In the genomic region with DNA sequence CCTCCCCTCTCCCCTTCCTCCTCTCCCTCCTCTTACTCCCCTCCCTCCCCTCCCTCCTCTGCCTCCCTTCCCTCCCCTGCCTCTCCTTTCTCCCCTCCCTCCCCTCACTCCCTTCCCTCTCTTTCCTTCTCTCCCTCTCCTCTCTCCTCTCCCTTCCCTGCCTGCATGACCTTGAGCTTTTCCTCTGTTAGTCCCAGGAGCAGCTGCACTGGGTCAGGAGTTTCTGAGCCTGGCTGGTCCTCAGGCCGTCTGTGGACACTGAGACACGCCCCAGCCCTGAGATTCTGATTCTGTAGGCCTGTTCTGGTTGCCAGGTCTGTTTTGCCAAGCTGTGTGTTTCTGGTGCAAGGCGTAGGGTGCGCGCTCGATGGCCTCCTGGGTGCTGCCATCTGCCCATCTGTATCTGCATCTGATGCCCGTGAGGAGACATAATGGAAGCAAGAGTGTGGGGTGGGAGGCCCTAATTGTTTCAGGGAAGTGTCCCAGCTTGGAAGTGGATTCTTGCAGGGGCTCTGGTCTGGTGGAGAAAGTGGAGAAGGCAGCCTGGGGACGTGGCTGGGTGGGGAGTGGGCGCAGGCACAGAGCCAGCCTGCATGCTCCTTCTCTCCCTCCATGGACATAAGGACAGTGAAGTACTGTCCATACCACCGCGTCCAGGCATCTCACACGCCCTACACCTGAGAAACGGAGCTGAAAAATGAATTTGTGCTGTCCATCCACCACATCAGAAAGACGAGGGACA, we compare ENCODE assay signal across 12 cellular contexts.
DNase-seq lines count a peak whose midpoint lies in the region.
"Had no signal": no experiment of that assay in that cellular context is flagged by ENCODE, and none has a peak within 500 bp of the region (broad histone marks: within the 10 kb centered on the region; RNA-seq: fewer than 3 reads in every experiment).

No MANE protein-coding gene starts in this region.

- DNase-seq in NCI-H2171 treated with DMSO at 0.1 percent for 48 hours (lab: John Stamatoyannopoulos, UW) (peak; percentile 63), NCI-H2171 (lab: John Stamatoyannopoulos, UW) (no peak), NCI-H69 (lab: John Stamatoyannopoulos, UW) (peak; percentile 82), posterior vena cava (ENCODE audit: low spot score) (peak; percentile 66), COR-L47 (lab: John Stamatoyannopoulos, UW) (no peak), NCI-H1436 treated with DMSO at 0.1 percent for 48 hours (lab: John Stamatoyannopoulos, UW) (no peak), head of caudate nucleus (no peak)
- DNase-seq: DMS 273 treated with DMSO at 0.1 percent for 48 hours had no signal

- peaks cover 47% of the 10 kb centered on the region for H3K27me3 ChIP-seq in iPS-20b (ENCODE audit: insufficient read depth, low read length)
- H3K27me3 ChIP-seq: vagina had no signal

- H3K9ac ChIP-seq in iPS-20b (ENCODE audit: low read depth, low read length), result no peak overlapping the region
- H3K9ac ChIP-seq: GM23248 had no signal

- H3K4me1 ChIP-seq in iPS-20b (ENCODE audit: insufficient read depth, low read length), result peaks cover 18% of the 10 kb centered on the region; the same call in 1 of the 2 replicates

- no peaks in the 10 kb centered on the region for H3K9me3 ChIP-seq in iPS-20b (ENCODE audit: insufficient read depth, low read depth, low read length)
- H3K9me3 ChIP-seq: vagina had no signal

- no peak overlapping the region for H3K27ac ChIP-seq in iPS-20b (ENCODE audit: low read length)
- H3K27ac ChIP-seq: GM23248, vagina had no signal

- intact Hi-C loops in posterior vena cava (cut with DNase I), result no loop called here
- intact Hi-C loops in head of caudate nucleus (cut with DNase I), result no loop called here

- H3K4me3 ChIP-seq in iPS-20b (ENCODE audit: low read length), result peak overlapping the region; percentile 76; the same call in 1 of the 2 replicates
- H3K4me3 ChIP-seq: GM12878, GM23248 had no signal

- no peaks in the 10 kb centered on the region for H3K36me3 ChIP-seq in iPS-20b (ENCODE audit: insufficient read depth, low read depth, low read length)
- H3K36me3 ChIP-seq: vagina had no signal

Comparison
In these comparisons a context has a peak if more than half of its experiments do, and no peak if none do; other contexts are left out.
1. DNase-seq: peak in NCI-H2171 treated with DMSO at 0.1 percent for 48 hours (single experiment), NCI-H69 (single experiment) and posterior vena cava (single experiment); none in NCI-H2171 (single experiment), COR-L47 (single experiment), NCI-H1436 treated with DMSO at 0.1 percent for 48 hours (single experiment) and head of caudate nucleus (0 of 42).